Comparison of ENCODE assay signal across 12 cellular contexts in the genomic region with DNA sequence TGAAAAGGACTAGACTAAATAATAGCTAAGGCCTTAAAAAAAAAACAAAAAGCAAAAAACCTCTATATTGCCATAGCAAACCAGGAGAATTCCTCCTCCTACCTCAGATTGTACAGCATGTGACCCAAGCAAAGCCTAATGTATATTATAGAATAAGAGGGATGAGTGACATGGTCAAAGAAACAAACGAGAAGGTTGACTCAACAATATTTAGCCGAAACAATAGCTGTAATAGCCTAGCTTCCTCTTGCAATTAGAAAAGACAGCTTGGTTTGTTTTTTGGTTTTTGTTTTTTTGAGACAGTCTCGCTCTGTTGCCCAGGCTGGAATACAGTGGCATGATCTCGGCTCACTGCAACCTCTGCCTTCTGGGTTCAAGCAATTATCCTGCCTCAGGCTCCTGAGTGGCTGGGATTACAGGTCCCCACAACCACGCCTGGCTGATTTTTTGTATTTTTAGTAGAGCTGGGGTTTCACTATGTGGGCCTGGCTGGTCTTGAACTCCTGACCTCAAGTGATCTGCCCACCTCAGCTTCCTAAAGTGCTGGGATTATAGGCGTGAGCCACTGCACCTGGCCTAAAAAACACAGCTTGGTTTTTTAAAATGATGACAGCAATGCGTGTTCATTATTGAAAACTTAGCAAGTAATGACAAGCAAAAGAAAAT.
"Had no signal": no experiment of that assay in that cellular context is flagged by ENCODE, and none has a peak within 500 bp of the region (broad histone marks: within the 10 kb centered on the region; RNA-seq: fewer than 3 reads in every experiment).

No MANE protein-coding gene starts in this region.

- H3K27me3 ChIP-seq: body of pancreas, esophagus squamous epithelium, spleen had no signal

- ATAC-seq: activated CD8-positive, alpha-beta memory T cell treated with anti-CD3 and anti-CD28 coated beads, Interleukin-2, amount 10 ng/mL, durations not matched to agents 7 days and 5 days; body of pancreas; natural killer cell; stimulated activated memory B cell treated with anti-CD40 and anti-IgM and Interleukin-4, amounts not matched to agents 10 μg/mL and 1 μg/mL and 100 μg/mL, for 72 hours had no signal

- DNase-seq: activated CD4-positive, alpha-beta memory T cell treated with anti-CD3 and anti-CD28 coated beads, Interleukin-2, amount 10 ng/mL, durations not matched to agents 7 days and 5 days; activated CD4-positive, alpha-beta T cell treated with anti-CD3 and anti-CD28 coated beads for 4 hours; activated CD8-positive, alpha-beta memory T cell treated with anti-CD3 and anti-CD28 coated beads, Interleukin-2, amount 10 ng/mL, durations not matched to agents 7 days and 5 days; activated naive CD8-positive, alpha-beta T cell treated with anti-CD3 and anti-CD28 coated beads, Interleukin-2, amount 10 ng/mL, durations not matched to agents 7 days and 5 days; amygdala; body of pancreas; central memory CD4-positive, alpha-beta T cell; esophagus squamous epithelium; natural killer cell; spleen; stimulated activated CD4-positive, alpha-beta T cell treated with anti-CD3 and anti-CD28 coated beads, Interleukin-4, amount 100 ng/mL, for 4 hours had no signal

- H3K36me3 ChIP-seq: esophagus squamous epithelium, spleen had no signal

- H3K4me3 ChIP-seq: body of pancreas, esophagus squamous epithelium, spleen had no signal

- H3K27ac ChIP-seq: body of pancreas had no signal

- H3K9me3 ChIP-seq: body of pancreas, esophagus squamous epithelium, spleen had no signal
